Comparison of ENCODE assay signal across 8 cellular contexts in the genomic region with DNA sequence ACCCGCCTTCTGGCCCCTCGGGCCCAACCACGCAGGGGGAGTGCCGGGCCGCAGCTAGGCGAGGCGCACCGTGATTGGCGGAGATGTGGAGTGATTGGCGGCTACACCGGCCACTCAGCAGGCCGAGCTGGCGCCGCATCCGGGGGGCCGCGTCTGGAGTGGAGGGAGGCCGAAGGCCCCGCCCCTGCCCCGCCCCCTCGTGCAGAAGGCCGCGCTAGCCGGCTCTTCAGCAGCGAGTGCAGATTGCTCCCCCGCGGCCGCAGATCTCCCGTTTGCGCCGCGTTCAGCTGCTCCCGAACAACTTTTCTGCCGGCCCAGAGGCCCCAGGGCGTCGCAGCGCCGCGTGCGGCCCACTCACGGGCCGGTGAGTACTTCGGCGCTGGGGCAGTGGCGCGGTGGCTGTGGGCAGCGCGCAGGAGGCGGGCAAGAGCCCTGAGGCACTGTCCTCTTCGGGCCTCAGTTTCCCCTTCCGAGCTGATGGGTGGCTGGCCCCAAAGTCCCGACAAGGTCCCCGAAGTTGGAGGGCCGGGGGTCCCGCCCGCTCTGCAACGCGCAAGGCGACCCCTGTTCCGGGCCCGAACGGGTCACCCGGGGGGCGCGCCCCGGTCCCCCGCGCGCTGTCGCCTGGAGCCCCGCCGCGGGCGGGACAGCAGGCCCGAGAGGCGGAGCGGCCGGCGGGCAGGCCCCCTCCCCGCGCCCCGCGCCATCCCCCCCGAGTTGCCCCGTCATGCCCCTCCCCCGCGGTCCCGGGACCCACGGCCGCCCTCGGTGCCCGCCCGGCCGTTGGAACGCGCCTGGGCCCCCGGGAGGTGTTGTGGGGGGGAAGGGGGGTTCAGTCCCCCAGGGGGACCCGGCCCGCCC.
DNase-seq lines count a peak whose midpoint lies in the region; ATAC-seq and TF ChIP-seq lines count a peak whose summit lies in the region.

A gene with protein sequence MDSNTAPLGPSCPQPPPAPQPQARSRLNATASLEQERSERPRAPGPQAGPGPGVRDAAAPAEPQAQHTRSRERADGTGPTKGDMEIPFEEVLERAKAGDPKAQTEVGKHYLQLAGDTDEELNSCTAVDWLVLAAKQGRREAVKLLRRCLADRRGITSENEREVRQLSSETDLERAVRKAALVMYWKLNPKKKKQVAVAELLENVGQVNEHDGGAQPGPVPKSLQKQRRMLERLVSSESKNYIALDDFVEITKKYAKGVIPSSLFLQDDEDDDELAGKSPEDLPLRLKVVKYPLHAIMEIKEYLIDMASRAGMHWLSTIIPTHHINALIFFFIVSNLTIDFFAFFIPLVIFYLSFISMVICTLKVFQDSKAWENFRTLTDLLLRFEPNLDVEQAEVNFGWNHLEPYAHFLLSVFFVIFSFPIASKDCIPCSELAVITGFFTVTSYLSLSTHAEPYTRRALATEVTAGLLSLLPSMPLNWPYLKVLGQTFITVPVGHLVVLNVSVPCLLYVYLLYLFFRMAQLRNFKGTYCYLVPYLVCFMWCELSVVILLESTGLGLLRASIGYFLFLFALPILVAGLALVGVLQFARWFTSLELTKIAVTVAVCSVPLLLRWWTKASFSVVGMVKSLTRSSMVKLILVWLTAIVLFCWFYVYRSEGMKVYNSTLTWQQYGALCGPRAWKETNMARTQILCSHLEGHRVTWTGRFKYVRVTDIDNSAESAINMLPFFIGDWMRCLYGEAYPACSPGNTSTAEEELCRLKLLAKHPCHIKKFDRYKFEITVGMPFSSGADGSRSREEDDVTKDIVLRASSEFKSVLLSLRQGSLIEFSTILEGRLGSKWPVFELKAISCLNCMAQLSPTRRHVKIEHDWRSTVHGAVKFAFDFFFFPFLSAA (plus strand): TSS at position 200 of the 861 bp plus-strand sequence. CDS start 7,606 bp downstream, outside the sequence.

- H3K36me3 ChIP-seq in iPS-15b (ENCODE audit: control insufficient read depth, insufficient read depth, low read length): peaks cover 2% of the 10 kb centered on the region

- H3K4me3 ChIP-seq in iPS-15b (ENCODE audit: low read depth, low read length): peak within 1 kb of the TSS; percentile 89
- H3K4me3 ChIP-seq in skeletal muscle cell (ENCODE audit: low read depth, low read length): peak within 1 kb of the TSS; percentile 96

- peaks cover 11% of the 10 kb centered on the region for H3K4me1 ChIP-seq in iPS-15b (ENCODE audit: control insufficient read depth, insufficient read depth, low read length)

- peak; percentile 100 for ATAC-seq in GM18519 (IDR thresholded peaks at IDR 0.05; ENCODE audit: low FRiP score, unreplicated experiment)
- ATAC-seq in HG03039 (IDR thresholded peaks at IDR 0.05; ENCODE audit: unreplicated experiment): peak; percentile 100

- H3K9me3 ChIP-seq in iPS-15b (ENCODE audit: control insufficient read depth, insufficient read depth, low read length): no peaks in the 10 kb centered on the region

- no peak within 1 kb of the TSS for H3K9ac ChIP-seq in iPS-15b (ENCODE audit: low read depth, low read length)

- H3K27ac ChIP-seq in VCaP: peak within 1 kb of the TSS; percentile 68

- peak; percentile 80 for DNase-seq in NCI-H2107 (lab: John Stamatoyannopoulos, UW)
- peak; percentile 99 to 100 for DNase-seq in T47D (ENCODE audit: low read depth in 1 of 2, low spot score in 1 of 2)
- peak; percentile 95 for DNase-seq in skeletal muscle cell (ENCODE audit: low read depth)
- no peak for DNase-seq in OCI-M2 (lab: John Stamatoyannopoulos, UW; ENCODE audit: unreplicated experiment)

- H3K27me3 ChIP-seq in iPS-15b (ENCODE audit: control insufficient read depth, insufficient read depth, low read length): peaks cover 7% of the 10 kb centered on the region

- in situ Hi-C loops in T47D (cut with HindIII; ENCODE audit: low pct_unique_long_range_greater_than_20kb, low sequenced_read_pairs): no loop called here

- TF ChIP-seq CTCF in VCaP (conservative IDR thresholded peaks at IDR 0.05): no peak
